10 cellular contexts compared by ENCODE assay signal in genomic region chr7:155007947-155008346, GRCh38. TPM values are rescaled to one million over a fixed set of nuclear protein-coding genes. Genes with fewer than 3 reads are reported as not detected.
A peak's percentile ranks its signal among the peaks of the same experiment; 100 is the strongest.
DNase-seq lines count a peak whose midpoint lies in the region; ATAC-seq and TF ChIP-seq lines count a peak whose summit lies in the region.
"Had no signal": no experiment of that assay in that cellular context is flagged by ENCODE, and none has a peak within 500 bp of the region (broad histone marks: within the 10 kb centered on the region; RNA-seq: fewer than 3 reads in every experiment).

No MANE protein-coding gene starts in this region.

- H3K36me3 ChIP-seq in CD4-positive, alpha-beta memory T cell (ENCODE audit: insufficient read depth, low read length) = no peaks in the 10 kb centered on the region
- H3K36me3 ChIP-seq: SJCRH30 had no signal

- no peak overlapping the region for H3K27ac ChIP-seq in CD4-positive, alpha-beta memory T cell (ENCODE audit: low read depth, low read length)
- H3K27ac ChIP-seq: SJCRH30 had no signal

- peaks cover 0 to 3% of the 10 kb centered on the region in 2 donors for H3K36me3 Mint-ChIP-seq in CD4-positive, alpha-beta memory T cell
- H3K36me3 Mint-ChIP-seq in mesothelial cell of epicardium = peaks cover 5% of the 10 kb centered on the region

- CTCF ChIA-PET in CD4-positive, alpha-beta memory T cell (lab: Charles Lee; ENCODE audit: partially characterized antibody) = interaction anchor here (1.0 to 9.8 kb wide), 7 partner anchors 13 to 191 kb away, joined by 3 to 72 read pairs (median 5); no protein-coding TSS in a partner anchor

- DNase-seq in CD4-positive, alpha-beta memory T cell = peak; percentile 9 to 39 (median 31)
- DNase-seq in Jurkat, Clone E6-1 (ENCODE audit: low read depth, low spot score) = peak; percentile 64
- peak; percentile 36 to 40 for DNase-seq in activated T-cell treated with anti-CD3 and anti-CD28 coated beads, Interleukin-2, amount 50 U/mL, for 48 hours
- DNase-seq in left lobe of liver (ENCODE audit: low spot score) = no peak
- no peak for DNase-seq in mesothelial cell of epicardium (ENCODE audit: low spot score in 2 of 2, unreplicated experiment in 2 of 2)
- DNase-seq in activated CD4-positive, CD25-positive, alpha-beta regulatory T cell (lab: John Stamatoyannopoulos, UW) = no peak
- no peak for DNase-seq in ureter (ENCODE audit: low spot score)
- DNase-seq: small intestine had no signal

- ATAC-seq in left lobe of liver (peak; percentile 29), GM18520 (IDR thresholded peaks at IDR 0.05; ENCODE audit: unreplicated experiment) (no peak)

- peaks cover 12% of the 10 kb centered on the region for H3K4me1 ChIP-seq in CD4-positive, alpha-beta memory T cell (ENCODE audit: insufficient read depth, low read length)
- H3K4me1 ChIP-seq: SJCRH30 had no signal

- H3K9me3 ChIP-seq in CD4-positive, alpha-beta memory T cell (ENCODE audit: control insufficient read depth in 1 of 2, low read length in 2 of 2) = no peaks in the 10 kb centered on the region
- H3K9me3 ChIP-seq: SJCRH30 had no signal

- peaks cover 9 to 17% (median 13%) of the 10 kb centered on the region in 4 donors for H3K4me1 Mint-ChIP-seq in CD4-positive, alpha-beta memory T cell
- peaks cover 8% of the 10 kb centered on the region for H3K4me1 Mint-ChIP-seq in mesothelial cell of epicardium

- H3K9me3 Mint-ChIP-seq in CD4-positive, alpha-beta memory T cell = peaks cover 0 to 3% (median 0%) of the 10 kb centered on the region in 8 donors
- H3K9me3 Mint-ChIP-seq in mesothelial cell of epicardium = no peaks in the 10 kb centered on the region

- intact Hi-C loops in CD4-positive, alpha-beta memory T cell (cut with micrococcal nuclease) = loop anchor here (1.0 to 10.0 kb wide), 4 partner anchors 81 to 1887 kb away; partner anchors contain the start of gene LMBR1

- no peak overlapping the region for H3K4me3 Mint-ChIP-seq in CD4-positive, alpha-beta memory T cell
- H3K4me3 Mint-ChIP-seq in mesothelial cell of epicardium = no peak overlapping the region

- H3K27ac Mint-ChIP-seq in CD4-positive, alpha-beta memory T cell = no peak overlapping the region
- no peak overlapping the region for H3K27ac Mint-ChIP-seq in mesothelial cell of epicardium

- H3K27me3 Mint-ChIP-seq in CD4-positive, alpha-beta memory T cell = peaks cover 0 to 2% of the 10 kb centered on the region in 2 donors
- peaks cover 3% of the 10 kb centered on the region for H3K27me3 Mint-ChIP-seq in mesothelial cell of epicardium (ENCODE audit: low read depth)

- H3K27me3 ChIP-seq in CD4-positive, alpha-beta memory T cell (ENCODE audit: insufficient read depth, low read length) = no peaks in the 10 kb centered on the region
- H3K27me3 ChIP-seq: SJCRH30 had no signal

- TF ChIP-seq CTCF in mesothelial cell of epicardium (IDR thresholded peaks at IDR 0.05; ENCODE audit: unreplicated experiment) = no peak

- no peak overlapping the region for H3K4me3 ChIP-seq in CD4-positive, alpha-beta memory T cell (ENCODE audit: low read length in 2 of 2)
- no peak overlapping the region for H3K4me3 ChIP-seq in Jurkat, Clone E6-1 (ENCODE audit: low read length)
- H3K4me3 ChIP-seq: SJCRH30 had no signal

- POLR2A ChIA-PET in CD4-positive, alpha-beta memory T cell (lab: Charles Lee; ENCODE audit: partially characterized antibody) = interaction anchor here (0.9 to 1.2 kb wide), 3 partner anchors 80 to 290 kb away, joined by 3 read pairs; partner anchors contain the start of gene INSIG1

RNA-seq across cellular contexts. Expression of gene PAXIP1, which starts 5.0 kb away (rescaled TPM):
- total RNA-seq in CD4-positive, alpha-beta memory T cell = 10 to 100 TPM; 16.0 to 18.8 TPM
- 1 to 10 TPM in 1 of 2 donors, under 1 TPM in 1; 0.98 to 2.3 TPM for polyA plus RNA-seq in CD4-positive, alpha-beta memory T cell
- 39.7 TPM for polyA plus RNA-seq in Jurkat, Clone E6-1 (2012; ENCODE audit: insufficient read depth, insufficient read length)
- 5.8 TPM for total RNA-seq in left lobe of liver
- total RNA-seq in mesothelial cell of epicardium = 20.0 to 21.3 TPM (median 21.1 TPM) in 3 replicates
- 16.4 TPM for total RNA-seq in ureter

Comparison
In these comparisons a context has a peak if more than half of its experiments do, and no peak if none do; other contexts are left out.
1. DNase-seq: peak in CD4-positive, alpha-beta memory T cell (5 of 5), Jurkat, Clone E6-1 (single experiment) and activated T-cell treated with anti-CD3 and anti-CD28 coated beads, Interleukin-2, amount 50 U/mL, for 48 hours (2 of 2); none in left lobe of liver (single experiment), mesothelial cell of epicardium (0 of 2), activated CD4-positive, CD25-positive, alpha-beta regulatory T cell (0 of 4) and ureter (single experiment).